12 cellular contexts compared by ENCODE assay signal in genomic region chr10:67770537-67770936, GRCh38.
DNase-seq lines count a peak whose midpoint lies in the region; ATAC-seq and TF ChIP-seq lines count a peak whose summit lies in the region.
"Had no signal": no experiment of that assay in that cellular context is flagged by ENCODE, and none has a peak within 500 bp of the region (broad histone marks: within the 10 kb centered on the region; RNA-seq: fewer than 3 reads in every experiment).

No MANE protein-coding gene starts in this region.

- H3F3A ChIP-seq in GM23338 (replicated peaks; ENCODE audit: low read depth): peaks cover 3% of the 10 kb centered on the region; the same call in 1 of the 2 replicates

- ATAC-seq in GM19025 (IDR thresholded peaks at IDR 0.05; ENCODE audit: low read depth, unreplicated experiment) (peak; percentile 66), GM23338 (no peak), HG03432 (IDR thresholded peaks at IDR 0.05; ENCODE audit: unreplicated experiment) (peak; percentile 75), memory B cell (ENCODE audit: low read depth) (peak; percentile 57)

- H3K4me2 ChIP-seq in GM23338: no peak overlapping the region

- no peak for TF ChIP-seq CTCF in GM23338 (conservative IDR thresholded peaks at IDR 0.05; ENCODE audit: low read depth in 2 of 2)

- peaks cover 8% of the 10 kb centered on the region for H3K4me1 ChIP-seq in GM23338 (ENCODE audit: insufficient read depth)

- no peaks in the 10 kb centered on the region for H3K79me2 ChIP-seq in GM23338 (replicated peaks; ENCODE audit: insufficient read depth)

- no peak overlapping the region for H3K27ac ChIP-seq in GM23338 (ENCODE audit: low read depth)
- H3K27ac ChIP-seq: cardiac muscle cell, SK-N-MC, thoracic aorta had no signal

- H3K27ac Mint-ChIP-seq in GM23338 (no peak overlapping the region), memory B cell (peak overlapping the region; percentile 36)

- no peak for DNase-seq in GM23338 (ENCODE audit: low spot score)
- peak in 1 of 2 donors; percentile 19 for DNase-seq in memory B cell (ENCODE audit: low spot score in 2 of 2)
- no peak for DNase-seq in NCI-H1092 treated with DMSO at 0.1 percent for 48 hours (lab: John Stamatoyannopoulos, UW)
- DNase-seq in activated T-cell treated with anti-CD3 and anti-CD28 coated beads, Interleukin-2, amount 50 U/mL, for 48 hours: no peak
- no peak for DNase-seq in medulla oblongata (ENCODE audit: extremely low spot score)
- no peak for DNase-seq in stimulated activated naive CD4-positive, alpha-beta T cell (lab: John Stamatoyannopoulos, UW)
- DNase-seq: NCI-H187 treated with DMSO at 0.1 percent for 48 hours had no signal

- H2AFZ ChIP-seq in GM23338: peak overlapping the region; percentile 48; the same call in 1 of the 2 replicates

- H3K4me1 Mint-ChIP-seq in GM23338: peaks cover 7% of the 10 kb centered on the region
- peaks cover 31% of the 10 kb centered on the region for H3K4me1 Mint-ChIP-seq in memory B cell

- H3K36me3 Mint-ChIP-seq in GM23338 (ENCODE audit: low read depth) (no peaks in the 10 kb centered on the region), memory B cell (no peaks in the 10 kb centered on the region)

- no peaks in the 10 kb centered on the region; the same call in 1 of the 2 replicates for H3K9me2 ChIP-seq in GM23338 (ENCODE audit: insufficient read depth)

- no peak overlapping the region for H3K4me3 ChIP-seq in GM23338
- H3K4me3 ChIP-seq: cardiac muscle cell, SK-N-MC, thoracic aorta had no signal

- no peaks in the 10 kb centered on the region for H3K27me3 ChIP-seq in GM23338 (ENCODE audit: insufficient read depth)
- H3K27me3 ChIP-seq: cardiac muscle cell had no signal

- no peaks in the 10 kb centered on the region for H3K36me3 ChIP-seq in GM23338 (ENCODE audit: insufficient read depth)
- H3K36me3 ChIP-seq: cardiac muscle cell, thoracic aorta had no signal

- H4K20me1 ChIP-seq in GM23338 (replicated peaks; ENCODE audit: insufficient read depth): no peaks in the 10 kb centered on the region

- H3K4me3 Mint-ChIP-seq in GM23338 (no peak overlapping the region), memory B cell (peak overlapping the region; percentile 30)

- peaks cover 3% of the 10 kb centered on the region for H3K27me3 Mint-ChIP-seq in GM23338 (ENCODE audit: insufficient read depth, low read depth, poor library complexity)
- H3K27me3 Mint-ChIP-seq in memory B cell: no peaks in the 10 kb centered on the region

- no peaks in the 10 kb centered on the region for H3K9me3 Mint-ChIP-seq in GM23338
- no peaks in the 10 kb centered on the region for H3K9me3 Mint-ChIP-seq in memory B cell

TF ChIP-seq in GM23338, 12 proteins besides CTCF, POLR2A, EP300 and RAD21 (continues in another document):
- TF ChIP-seq STAT1 (IDR thresholded peaks at IDR 0.05; ENCODE audit: unreplicated experiment) (no peak), ZNF462 (CRISPR knock-in tag; IDR thresholded peaks at IDR 0.05) (no peak), ZNF331 (CRISPR knock-in tag; IDR thresholded peaks at IDR 0.05; ENCODE audit: low read depth) (no peak), NANOG (IDR thresholded peaks at IDR 0.05; ENCODE audit: borderline replicate concordance) (no peak), POLR2AphosphoS5 (IDR thresholded peaks at IDR 0.05; ENCODE audit: low read depth) (no peak), JUNB (IDR thresholded peaks at IDR 0.05; ENCODE audit: unreplicated experiment) (no peak), EZH2phosphoT487 (IDR thresholded peaks at IDR 0.05; ENCODE audit: unreplicated experiment) (no peak), ETS1 (IDR thresholded peaks at IDR 0.05) (no peak), REST (IDR thresholded peaks at IDR 0.05; ENCODE audit: unreplicated experiment) (no peak), CREB1 (CRISPR knock-in tag; IDR thresholded peaks at IDR 0.05; ENCODE audit: low read depth) (no peak)
